In the genomic region with DNA sequence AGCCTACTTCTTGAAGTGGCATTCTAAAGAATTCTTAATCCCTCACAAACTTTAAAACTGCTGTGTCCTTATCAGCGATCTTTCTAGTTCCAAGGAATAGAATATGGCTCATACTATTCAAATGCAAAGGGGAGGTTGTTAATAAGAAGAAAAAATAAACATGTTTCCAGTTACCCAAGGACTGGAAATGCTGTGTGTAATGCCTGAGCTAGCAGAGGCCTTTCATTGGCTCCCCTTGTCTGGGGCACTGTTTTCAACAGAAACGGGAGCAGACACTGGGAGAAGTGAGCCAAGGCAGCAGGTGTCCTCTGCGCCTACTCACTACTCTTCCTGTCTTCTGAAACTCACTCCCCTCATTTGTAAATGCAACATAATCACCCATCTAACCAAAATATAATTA, we compare ENCODE assay signal across 27 cellular contexts.
"Had no signal": no experiment of that assay in that cellular context is flagged by ENCODE, and none has a peak within 500 bp of the region (broad histone marks: within the 10 kb centered on the region; RNA-seq: fewer than 3 reads in every experiment).

No MANE protein-coding gene starts in this region.

- H3K9me3 ChIP-seq: adrenal gland, ascending aorta, breast epithelium, esophagus squamous epithelium, gastroesophageal sphincter, ovary, suprapubic skin, tibial artery, upper lobe of right lung had no signal

- H3K4me3 ChIP-seq: adrenal gland, ascending aorta, breast epithelium, esophagus squamous epithelium, gastroesophageal sphincter, ovary, suprapubic skin, tibial artery, upper lobe of right lung had no signal

- H3K4me1 ChIP-seq: adrenal gland, ascending aorta, breast epithelium, esophagus squamous epithelium, gastroesophageal sphincter, suprapubic skin, tibial artery, upper lobe of right lung had no signal

- H3K27me3 Mint-ChIP-seq: activated CD4-positive, alpha-beta T cell treated with anti-CD3 and anti-CD28 coated beads for 36 hours; activated CD8-positive, alpha-beta memory T cell treated with anti-CD3 and anti-CD28 coated beads, Interleukin-2, amount 10 ng/mL, durations not matched to agents 7 days and 5 days; naive thymus-derived CD4-positive, alpha-beta T cell; progenitor cell of endocrine pancreas; T-helper 17 cell had no signal

- H3K27me3 ChIP-seq: adrenal gland, ascending aorta, breast epithelium, esophagus squamous epithelium, gastroesophageal sphincter, ovary, suprapubic skin, tibial artery, upper lobe of right lung had no signal

- H3K27ac ChIP-seq: adrenal gland, ascending aorta, breast epithelium, esophagus squamous epithelium, gastroesophageal sphincter, ovary, suprapubic skin, tibial artery, upper lobe of right lung had no signal

- H3K9me3 Mint-ChIP-seq: activated naive CD4-positive, alpha-beta T cell treated with anti-CD3 and anti-CD28 coated beads, Interleukin-2, amount 50 U/mL, for 72 hours had no signal

- H3K4me3 Mint-ChIP-seq: activated CD4-positive, alpha-beta T cell treated with anti-CD3 and anti-CD28 coated beads for 36 hours; activated CD8-positive, alpha-beta memory T cell treated with anti-CD3 and anti-CD28 coated beads, Interleukin-2, amount 10 ng/mL, durations not matched to agents 7 days and 5 days; activated CD8-positive, alpha-beta T cell treated with anti-CD3 and anti-CD28 coated beads, Interleukin-2, amount 10 ng/mL, durations not matched to agents 7 days and 5 days; naive thymus-derived CD4-positive, alpha-beta T cell; T-helper 17 cell had no signal

- H3K27ac Mint-ChIP-seq: activated CD4-positive, alpha-beta T cell treated with anti-CD3 and anti-CD28 coated beads for 36 hours; activated CD8-positive, alpha-beta memory T cell treated with anti-CD3 and anti-CD28 coated beads, Interleukin-2, amount 10 ng/mL, durations not matched to agents 7 days and 5 days; activated CD8-positive, alpha-beta T cell treated with anti-CD3 and anti-CD28 coated beads, Interleukin-2, amount 10 ng/mL, durations not matched to agents 7 days and 5 days; activated naive CD4-positive, alpha-beta T cell treated with anti-CD3 and anti-CD28 coated beads, Interleukin-2, amount 50 U/mL, for 72 hours; naive thymus-derived CD4-positive, alpha-beta T cell; T-helper 17 cell had no signal

- H3K4me1 Mint-ChIP-seq: activated CD4-positive, alpha-beta T cell treated with anti-CD3 and anti-CD28 coated beads for 36 hours; activated CD8-positive, alpha-beta memory T cell treated with anti-CD3 and anti-CD28 coated beads, Interleukin-2, amount 10 ng/mL, durations not matched to agents 7 days and 5 days; naive thymus-derived CD4-positive, alpha-beta T cell; T-helper 17 cell had no signal

- H3K36me3 ChIP-seq: adrenal gland, breast epithelium, ovary, suprapubic skin, upper lobe of right lung had no signal

- DNase-seq: activated CD4-positive, alpha-beta T cell treated with anti-CD3 and anti-CD28 coated beads for 36 hours; activated CD4-positive, CD25-positive, alpha-beta regulatory T cell; activated CD8-positive, alpha-beta memory T cell treated with anti-CD3 and anti-CD28 coated beads, Interleukin-2, amount 10 ng/mL, durations not matched to agents 7 days and 5 days; activated CD8-positive, alpha-beta T cell treated with anti-CD3 and anti-CD28 coated beads, Interleukin-2, amount 10 ng/mL, durations not matched to agents 7 days and 5 days; activated naive CD4-positive, alpha-beta T cell; activated T-cell treated with anti-CD3 and anti-CD28 coated beads, Interleukin-2, amount 50 U/mL, for 48 hours; adrenal gland; central memory CD4-positive, alpha-beta T cell; dermis blood vessel endothelial cell; effector CD4-positive, alpha-beta T cell; esophagus squamous epithelium; kidney; left colon; mammary epithelial cell; naive thymus-derived CD4-positive, alpha-beta T cell; ovary; retina; stimulated activated naive CD4-positive, alpha-beta T cell; T-helper 17 cell; tibial artery; upper lobe of right lung had no signal

- H3K36me3 Mint-ChIP-seq: activated CD8-positive, alpha-beta memory T cell treated with anti-CD3 and anti-CD28 coated beads, Interleukin-2, amount 10 ng/mL, durations not matched to agents 7 days and 5 days; activated naive CD4-positive, alpha-beta T cell treated with anti-CD3 and anti-CD28 coated beads, Interleukin-2, amount 50 U/mL, for 72 hours; naive thymus-derived CD4-positive, alpha-beta T cell had no signal
